ENCODE assay signal across 12 cellular contexts in the genomic region with DNA sequence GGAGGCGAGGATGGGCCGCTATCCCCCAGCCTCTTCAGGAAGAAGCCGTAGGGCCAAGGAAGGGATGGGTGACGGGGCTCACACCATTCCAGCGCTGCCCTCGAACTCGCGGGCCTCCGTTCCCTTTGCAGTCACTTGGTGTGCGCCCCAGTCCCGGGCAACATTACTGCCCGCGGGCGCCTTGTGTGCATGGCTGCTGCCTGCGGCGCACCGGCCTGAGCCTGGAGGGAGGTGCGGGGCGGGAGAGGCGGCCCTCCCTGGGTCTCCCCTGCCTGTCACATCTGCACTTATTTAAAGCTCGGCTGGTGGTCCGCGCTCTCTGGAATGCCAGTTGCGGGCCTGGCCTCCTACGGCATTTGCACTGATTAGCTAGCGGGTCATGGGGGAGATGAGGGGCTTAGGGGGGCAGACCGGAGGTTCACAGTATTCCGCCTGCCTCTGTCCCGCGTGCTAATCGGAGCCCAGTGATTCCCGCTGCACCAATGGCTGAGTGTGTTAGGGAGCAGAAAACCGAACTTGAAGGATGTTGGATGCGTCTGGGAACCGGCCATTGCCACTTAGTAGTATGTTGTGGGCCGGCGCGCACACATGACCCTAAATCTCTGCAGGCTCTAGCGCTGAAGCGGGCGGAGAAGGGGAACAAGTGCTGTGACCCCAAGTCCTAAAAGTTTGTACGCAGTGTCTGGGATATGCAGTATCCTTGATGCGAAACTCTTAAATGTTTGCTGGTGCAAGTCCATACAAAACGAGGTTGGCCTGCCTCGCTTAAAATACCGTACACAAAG.
DNase-seq lines count a peak whose midpoint lies in the region; ATAC-seq and TF ChIP-seq lines count a peak whose summit lies in the region.
"Had no signal": no experiment of that assay in that cellular context is flagged by ENCODE, and none has a peak within 500 bp of the region (broad histone marks: within the 10 kb centered on the region; RNA-seq: fewer than 3 reads in every experiment).

No MANE protein-coding gene starts in this region.

- H3K27me3 ChIP-seq in BLaER1 (peaks cover 70% of the 10 kb centered on the region), NT2/D1 (ENCODE audit: insufficient read depth, insufficient read length) (peaks cover 55% of the 10 kb centered on the region)

- H3K9me3 ChIP-seq in BLaER1: peaks cover 9% of the 10 kb centered on the region
- H3K9me3 ChIP-seq in NT2/D1 (ENCODE audit: insufficient read depth, low read length): no peaks in the 10 kb centered on the region
- H3K9me3 ChIP-seq: tibial nerve had no signal

- H3K27me3 Mint-ChIP-seq in osteocyte (ENCODE audit: unreplicated experiment): peaks cover 4% of the 10 kb centered on the region

- no peaks in the 10 kb centered on the region for H3K36me3 Mint-ChIP-seq in osteocyte (ENCODE audit: unreplicated experiment)
- H3K36me3 Mint-ChIP-seq: immature natural killer cell had no signal

- no peak for TF ChIP-seq CTCF in osteocyte (IDR thresholded peaks at IDR 0.05)

- intact Hi-C loops in head of caudate nucleus (cut with DNase I): no loop called here

- peaks cover 18% of the 10 kb centered on the region; the same call in 1 of the 2 replicates for H4K20me1 ChIP-seq in BLaER1

- peaks cover 52% of the 10 kb centered on the region for H3K4me1 Mint-ChIP-seq in osteocyte (ENCODE audit: unreplicated experiment)

- ATAC-seq in HG03378 (IDR thresholded peaks at IDR 0.05; ENCODE audit: unreplicated experiment): no peak

- H3K4me1 ChIP-seq in BLaER1 (peaks cover 35% of the 10 kb centered on the region), NT2/D1 (ENCODE audit: insufficient read depth, insufficient read length) (no peaks in the 10 kb centered on the region)

- DNase-seq in NT2/D1 (ENCODE audit: low read depth, low spot score) (no peak), fibroblast of gingiva (ENCODE audit: low read depth) (peak; percentile 85), osteocyte (ENCODE audit: extremely low spot score, unreplicated experiment) (no peak), head of caudate nucleus (no peak), NCI-H146 treated with DMSO at 0.1 percent for 48 hours (lab: John Stamatoyannopoulos, UW; ENCODE audit: unreplicated experiment) (no peak), COR-L47 (lab: John Stamatoyannopoulos, UW) (no peak)
- DNase-seq: activated CD4-positive, alpha-beta T cell treated with anti-CD3 and anti-CD28 coated beads for 1 hour; immature natural killer cell had no signal

- H3K9me3 Mint-ChIP-seq in osteocyte (ENCODE audit: unreplicated experiment): no peaks in the 10 kb centered on the region
- H3K9me3 Mint-ChIP-seq: immature natural killer cell had no signal

- H3K4me3 Mint-ChIP-seq in osteocyte (ENCODE audit: unreplicated experiment): peak overlapping the region; percentile 77
- H3K4me3 Mint-ChIP-seq: immature natural killer cell had no signal

- no peaks in the 10 kb centered on the region for H3K36me3 ChIP-seq in BLaER1
- no peaks in the 10 kb centered on the region for H3K36me3 ChIP-seq in NT2/D1 (ENCODE audit: insufficient read depth, insufficient read length, low read length)
- H3K36me3 ChIP-seq: tibial nerve had no signal

- no peak overlapping the region for H3K27ac ChIP-seq in BLaER1
- H3K27ac ChIP-seq: C4-2B had no signal

- peak overlapping the region; percentile 97 for H3K4me2 ChIP-seq in BLaER1

- H3K27ac Mint-ChIP-seq in osteocyte (ENCODE audit: unreplicated experiment): peak overlapping the region; percentile 81
- H3K27ac Mint-ChIP-seq: immature natural killer cell had no signal

- peak overlapping the region; percentile 67 for H3K4me3 ChIP-seq in BLaER1
- H3K4me3 ChIP-seq in NT2/D1 (ENCODE audit: insufficient read length, low read depth): peak overlapping the region; percentile 51

- H3K9ac ChIP-seq in BLaER1 (no peak overlapping the region), NT2/D1 (ENCODE audit: insufficient read length, low read depth) (peak overlapping the region; percentile 79)
